2 cellular contexts compared by ENCODE assay signal in the genomic region with DNA sequence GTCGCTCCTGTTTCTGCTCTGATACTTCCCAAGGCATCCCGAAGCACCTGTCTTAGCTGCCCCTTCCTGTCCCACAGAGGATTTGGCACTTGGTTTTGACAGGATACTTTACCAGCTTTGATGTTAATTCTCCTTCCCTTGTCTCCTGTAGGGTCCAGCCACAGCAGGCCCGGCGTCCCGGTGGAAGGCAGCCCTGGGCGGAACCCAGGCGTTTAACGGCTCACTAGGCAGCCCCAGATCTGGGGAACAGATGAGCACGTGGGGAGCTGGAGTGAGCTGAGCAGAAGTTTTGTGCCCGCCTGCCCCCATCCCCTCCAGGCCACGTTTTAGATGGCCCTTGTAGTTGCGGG.
TF ChIP-seq lines count a peak whose summit lies in the region.

No MANE protein-coding gene starts in this region.

TF ChIP-seq in HCT116, 20 proteins besides CTCF, POLR2A, EP300 and RAD21:
- TF ChIP-seq, protein P1, sequence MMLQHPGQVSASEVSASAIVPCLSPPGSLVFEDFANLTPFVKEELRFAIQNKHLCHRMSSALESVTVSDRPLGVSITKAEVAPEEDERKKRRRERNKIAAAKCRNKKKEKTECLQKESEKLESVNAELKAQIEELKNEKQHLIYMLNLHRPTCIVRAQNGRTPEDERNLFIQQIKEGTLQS (IDR thresholded peaks at IDR 0.05), result no peak
- TF ChIP-seq ZNF274 (IDR thresholded peaks at IDR 0.05; ENCODE audit: low read depth, low read length) (no peak), ELF1 (IDR thresholded peaks at IDR 0.05; ENCODE audit: borderline replicate concordance, low read depth) (no peak), CBX3 (IDR thresholded peaks at IDR 0.05; ENCODE audit: low read depth) (no peak), JUND (IDR thresholded peaks at IDR 0.05) (no peak), YY1 (IDR thresholded peaks at IDR 0.05; ENCODE audit: extremely low read depth, insufficient replicate concordance, low read depth, low read length) (no peak), FOSL1 (IDR thresholded peaks at IDR 0.05; ENCODE audit: low read depth) (no peak), SP1 (IDR thresholded peaks at IDR 0.05; ENCODE audit: low read depth) (no peak), EGR1 (IDR thresholded peaks at IDR 0.05; ENCODE audit: low read depth) (no peak), POLR2AphosphoS5 (IDR thresholded peaks at IDR 0.05; ENCODE audit: low read depth, low read length) (no peak), TCF7L2 (IDR thresholded peaks at IDR 0.05; ENCODE audit: borderline replicate concordance, extremely low read depth, insufficient read depth, insufficient read length) (no peak), ZFX (IDR thresholded peaks at IDR 0.05) (no peak), CEBPB (IDR thresholded peaks at IDR 0.05; ENCODE audit: low read depth) (no peak), SIN3A (IDR thresholded peaks at IDR 0.05; ENCODE audit: low read depth) (no peak), EZH2 (IDR thresholded peaks at IDR 0.05) (no peak), SRF (IDR thresholded peaks at IDR 0.05; ENCODE audit: low read depth) (no peak), EZH2phosphoT487 (IDR thresholded peaks at IDR 0.05; ENCODE audit: borderline replicate concordance) (no peak)
- TF ChIP-seq, protein P2, sequence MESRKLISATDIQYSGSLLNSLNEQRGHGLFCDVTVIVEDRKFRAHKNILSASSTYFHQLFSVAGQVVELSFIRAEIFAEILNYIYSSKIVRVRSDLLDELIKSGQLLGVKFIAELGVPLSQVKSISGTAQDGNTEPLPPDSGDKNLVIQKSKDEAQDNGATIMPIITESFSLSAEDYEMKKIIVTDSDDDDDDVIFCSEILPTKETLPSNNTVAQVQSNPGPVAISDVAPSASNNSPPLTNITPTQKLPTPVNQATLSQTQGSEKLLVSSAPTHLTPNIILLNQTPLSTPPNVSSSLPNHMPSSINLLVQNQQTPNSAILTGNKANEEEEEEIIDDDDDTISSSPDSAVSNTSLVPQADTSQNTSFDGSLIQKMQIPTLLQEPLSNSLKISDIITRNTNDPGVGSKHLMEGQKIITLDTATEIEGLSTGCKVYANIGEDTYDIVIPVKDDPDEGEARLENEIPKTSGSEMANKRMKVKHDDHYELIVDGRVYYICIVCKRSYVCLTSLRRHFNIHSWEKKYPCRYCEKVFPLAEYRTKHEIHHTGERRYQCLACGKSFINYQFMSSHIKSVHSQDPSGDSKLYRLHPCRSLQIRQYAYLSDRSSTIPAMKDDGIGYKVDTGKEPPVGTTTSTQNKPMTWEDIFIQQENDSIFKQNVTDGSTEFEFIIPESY (IDR thresholded peaks at IDR 0.05; ENCODE audit: extremely low read depth, insufficient replicate concordance, low read length), result no peak
- TF ChIP-seq, protein P3, sequence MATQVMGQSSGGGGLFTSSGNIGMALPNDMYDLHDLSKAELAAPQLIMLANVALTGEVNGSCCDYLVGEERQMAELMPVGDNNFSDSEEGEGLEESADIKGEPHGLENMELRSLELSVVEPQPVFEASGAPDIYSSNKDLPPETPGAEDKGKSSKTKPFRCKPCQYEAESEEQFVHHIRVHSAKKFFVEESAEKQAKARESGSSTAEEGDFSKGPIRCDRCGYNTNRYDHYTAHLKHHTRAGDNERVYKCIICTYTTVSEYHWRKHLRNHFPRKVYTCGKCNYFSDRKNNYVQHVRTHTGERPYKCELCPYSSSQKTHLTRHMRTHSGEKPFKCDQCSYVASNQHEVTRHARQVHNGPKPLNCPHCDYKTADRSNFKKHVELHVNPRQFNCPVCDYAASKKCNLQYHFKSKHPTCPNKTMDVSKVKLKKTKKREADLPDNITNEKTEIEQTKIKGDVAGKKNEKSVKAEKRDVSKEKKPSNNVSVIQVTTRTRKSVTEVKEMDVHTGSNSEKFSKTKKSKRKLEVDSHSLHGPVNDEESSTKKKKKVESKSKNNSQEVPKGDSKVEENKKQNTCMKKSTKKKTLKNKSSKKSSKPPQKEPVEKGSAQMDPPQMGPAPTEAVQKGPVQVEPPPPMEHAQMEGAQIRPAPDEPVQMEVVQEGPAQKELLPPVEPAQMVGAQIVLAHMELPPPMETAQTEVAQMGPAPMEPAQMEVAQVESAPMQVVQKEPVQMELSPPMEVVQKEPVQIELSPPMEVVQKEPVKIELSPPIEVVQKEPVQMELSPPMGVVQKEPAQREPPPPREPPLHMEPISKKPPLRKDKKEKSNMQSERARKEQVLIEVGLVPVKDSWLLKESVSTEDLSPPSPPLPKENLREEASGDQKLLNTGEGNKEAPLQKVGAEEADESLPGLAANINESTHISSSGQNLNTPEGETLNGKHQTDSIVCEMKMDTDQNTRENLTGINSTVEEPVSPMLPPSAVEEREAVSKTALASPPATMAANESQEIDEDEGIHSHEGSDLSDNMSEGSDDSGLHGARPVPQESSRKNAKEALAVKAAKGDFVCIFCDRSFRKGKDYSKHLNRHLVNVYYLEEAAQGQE (IDR thresholded peaks at IDR 0.05; ENCODE audit: low read depth), result no peak
- TF ChIP-seq, protein P4, sequence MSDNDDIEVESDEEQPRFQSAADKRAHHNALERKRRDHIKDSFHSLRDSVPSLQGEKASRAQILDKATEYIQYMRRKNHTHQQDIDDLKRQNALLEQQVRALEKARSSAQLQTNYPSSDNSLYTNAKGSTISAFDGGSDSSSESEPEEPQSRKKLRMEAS (IDR thresholded peaks at IDR 0.05), result no peak

TF ChIP-seq in K562, 482 proteins besides CTCF, POLR2A, EP300 and RAD21:
- TF ChIP-seq, protein P1 (IDR thresholded peaks at IDR 0.05), result no peak
- TF ChIP-seq, protein P1 (CRISPR knock-in tag; conservative IDR thresholded peaks at IDR 0.05), result no peak
- TF ChIP-seq RBM22 (IDR thresholded peaks at IDR 0.05; ENCODE audit: low read depth, low read length, poor library complexity, severe bottlenecking) (peak; percentile 22), POLR2G (IDR thresholded peaks at IDR 0.05; ENCODE audit: low read depth, low read length) (peak; percentile 44; the same call in 1 of the 2 replicates), ZNF324 (CRISPR knock-in tag; IDR thresholded peaks at IDR 0.05) (no peak)
